ENCODE assay signal across 1 cellular context in the genomic region with DNA sequence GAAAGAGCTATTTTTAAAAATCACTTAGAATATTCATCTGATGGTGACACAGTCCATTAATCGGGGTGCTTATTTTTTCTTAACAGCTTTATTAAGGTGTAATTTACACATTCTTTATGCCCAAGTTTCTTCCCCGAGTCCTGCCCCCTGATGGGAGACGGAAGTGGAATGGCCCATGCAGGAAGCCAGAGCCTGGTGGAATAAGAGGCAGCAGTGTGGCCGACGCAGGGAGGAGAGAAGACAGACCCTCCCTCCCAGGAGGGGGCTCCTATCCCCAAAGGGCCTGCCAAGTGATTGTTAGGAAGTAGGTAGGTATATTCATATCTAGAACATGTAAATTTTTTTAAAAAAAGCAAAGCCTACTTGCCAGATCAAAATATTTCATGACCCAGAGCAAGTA.
TF ChIP-seq lines count a peak whose summit lies in the region.

No MANE protein-coding gene starts in this region.

TF ChIP-seq in WTC11, 78 proteins besides CTCF, POLR2A, EP300 and RAD21:
- TF ChIP-seq SP1 (CRISPR knock-in tag; conservative IDR thresholded peaks at IDR 0.05) = no peak
- TF ChIP-seq, protein P1, sequence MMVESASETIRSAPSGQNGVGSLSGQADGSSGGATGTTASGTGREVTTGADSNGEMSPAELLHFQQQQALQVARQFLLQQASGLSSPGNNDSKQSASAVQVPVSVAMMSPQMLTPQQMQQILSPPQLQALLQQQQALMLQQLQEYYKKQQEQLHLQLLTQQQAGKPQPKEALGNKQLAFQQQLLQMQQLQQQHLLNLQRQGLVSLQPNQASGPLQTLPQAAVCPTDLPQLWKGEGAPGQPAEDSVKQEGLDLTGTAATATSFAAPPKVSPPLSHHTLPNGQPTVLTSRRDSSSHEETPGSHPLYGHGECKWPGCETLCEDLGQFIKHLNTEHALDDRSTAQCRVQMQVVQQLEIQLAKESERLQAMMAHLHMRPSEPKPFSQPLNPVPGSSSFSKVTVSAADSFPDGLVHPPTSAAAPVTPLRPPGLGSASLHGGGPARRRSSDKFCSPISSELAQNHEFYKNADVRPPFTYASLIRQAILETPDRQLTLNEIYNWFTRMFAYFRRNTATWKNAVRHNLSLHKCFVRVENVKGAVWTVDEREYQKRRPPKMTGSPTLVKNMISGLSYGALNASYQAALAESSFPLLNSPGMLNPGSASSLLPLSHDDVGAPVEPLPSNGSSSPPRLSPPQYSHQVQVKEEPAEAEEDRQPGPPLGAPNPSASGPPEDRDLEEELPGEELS (CRISPR knock-in tag; IDR thresholded peaks at IDR 0.05) = no peak
- TF ChIP-seq, protein P2, sequence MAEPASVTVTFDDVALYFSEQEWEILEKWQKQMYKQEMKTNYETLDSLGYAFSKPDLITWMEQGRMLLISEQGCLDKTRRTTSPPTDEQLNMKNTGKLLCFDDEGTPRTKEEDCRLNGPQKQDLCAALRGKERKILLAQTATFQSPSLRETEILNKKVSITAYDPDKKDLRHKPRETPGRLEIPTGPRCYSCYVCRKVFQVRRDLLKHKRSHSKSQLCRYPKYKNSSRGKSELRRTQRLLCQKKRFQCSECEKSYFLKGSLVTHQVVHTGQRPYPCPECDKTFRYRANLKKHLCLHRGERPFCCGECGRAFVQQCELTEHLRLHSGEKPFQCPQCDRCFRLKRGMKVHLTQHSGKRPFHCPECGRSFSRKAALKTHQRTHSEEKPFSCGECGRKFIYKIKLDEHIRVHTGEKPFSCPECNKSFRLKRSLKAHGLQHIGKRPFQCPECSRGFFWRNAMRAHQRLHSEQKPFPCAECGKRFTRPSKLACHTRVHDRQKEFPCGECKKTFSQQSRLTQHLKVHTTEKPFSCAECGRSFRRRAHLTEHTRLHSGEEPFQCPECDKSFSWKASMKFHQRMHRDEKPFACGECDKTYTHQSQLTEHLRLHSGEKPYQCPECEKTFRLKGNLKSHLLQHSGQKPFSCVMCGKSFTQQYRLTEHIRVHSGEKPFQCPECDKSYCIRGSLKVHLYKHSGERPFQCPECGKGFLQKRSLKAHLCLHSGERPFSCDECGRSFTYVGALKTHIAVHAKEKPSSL (CRISPR knock-in tag; conservative IDR thresholded peaks at IDR 0.05) = no peak
- TF ChIP-seq ZNF396 (CRISPR knock-in tag; IDR thresholded peaks at IDR 0.05; ENCODE audit: borderline replicate concordance) = no peak
- TF ChIP-seq IRF2 (CRISPR knock-in tag; IDR thresholded peaks at IDR 0.05; ENCODE audit: borderline replicate concordance, low read depth) = no peak
- no peak for TF ChIP-seq MYBL2 (CRISPR knock-in tag; IDR thresholded peaks at IDR 0.05)
- TF ChIP-seq SMAD3 (CRISPR knock-in tag; IDR thresholded peaks at IDR 0.05; ENCODE audit: borderline replicate concordance) = no peak
- TF ChIP-seq RORB (CRISPR knock-in tag; IDR thresholded peaks at IDR 0.05) = no peak
- TF ChIP-seq, protein P3, sequence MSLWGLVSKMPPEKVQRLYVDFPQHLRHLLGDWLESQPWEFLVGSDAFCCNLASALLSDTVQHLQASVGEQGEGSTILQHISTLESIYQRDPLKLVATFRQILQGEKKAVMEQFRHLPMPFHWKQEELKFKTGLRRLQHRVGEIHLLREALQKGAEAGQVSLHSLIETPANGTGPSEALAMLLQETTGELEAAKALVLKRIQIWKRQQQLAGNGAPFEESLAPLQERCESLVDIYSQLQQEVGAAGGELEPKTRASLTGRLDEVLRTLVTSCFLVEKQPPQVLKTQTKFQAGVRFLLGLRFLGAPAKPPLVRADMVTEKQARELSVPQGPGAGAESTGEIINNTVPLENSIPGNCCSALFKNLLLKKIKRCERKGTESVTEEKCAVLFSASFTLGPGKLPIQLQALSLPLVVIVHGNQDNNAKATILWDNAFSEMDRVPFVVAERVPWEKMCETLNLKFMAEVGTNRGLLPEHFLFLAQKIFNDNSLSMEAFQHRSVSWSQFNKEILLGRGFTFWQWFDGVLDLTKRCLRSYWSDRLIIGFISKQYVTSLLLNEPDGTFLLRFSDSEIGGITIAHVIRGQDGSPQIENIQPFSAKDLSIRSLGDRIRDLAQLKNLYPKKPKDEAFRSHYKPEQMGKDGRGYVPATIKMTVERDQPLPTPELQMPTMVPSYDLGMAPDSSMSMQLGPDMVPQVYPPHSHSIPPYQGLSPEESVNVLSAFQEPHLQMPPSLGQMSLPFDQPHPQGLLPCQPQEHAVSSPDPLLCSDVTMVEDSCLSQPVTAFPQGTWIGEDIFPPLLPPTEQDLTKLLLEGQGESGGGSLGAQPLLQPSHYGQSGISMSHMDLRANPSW (CRISPR knock-in tag; conservative IDR thresholded peaks at IDR 0.05; ENCODE audit: low read depth) = no peak
- TF ChIP-seq SMAD4 (CRISPR knock-in tag; IDR thresholded peaks at IDR 0.05) = no peak
- no peak for TF ChIP-seq NFYB (CRISPR knock-in tag; conservative IDR thresholded peaks at IDR 0.05; ENCODE audit: low read depth)
- no peak for TF ChIP-seq NR1H2 (CRISPR knock-in tag; IDR thresholded peaks at IDR 0.05)
- TF ChIP-seq, protein P4, sequence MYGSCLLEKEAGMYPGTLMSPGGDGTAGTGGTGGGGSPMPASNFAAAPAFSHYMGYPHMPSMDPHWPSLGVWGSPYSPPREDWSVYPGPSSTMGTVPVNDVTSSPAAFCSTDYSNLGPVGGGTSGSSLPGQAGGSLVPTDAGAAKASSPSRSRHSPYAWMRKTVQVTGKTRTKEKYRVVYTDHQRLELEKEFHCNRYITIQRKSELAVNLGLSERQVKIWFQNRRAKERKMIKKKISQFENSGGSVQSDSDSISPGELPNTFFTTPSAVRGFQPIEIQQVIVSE (CRISPR knock-in tag; IDR thresholded peaks at IDR 0.05; ENCODE audit: borderline replicate concordance) = no peak
- TF ChIP-seq, protein P5, sequence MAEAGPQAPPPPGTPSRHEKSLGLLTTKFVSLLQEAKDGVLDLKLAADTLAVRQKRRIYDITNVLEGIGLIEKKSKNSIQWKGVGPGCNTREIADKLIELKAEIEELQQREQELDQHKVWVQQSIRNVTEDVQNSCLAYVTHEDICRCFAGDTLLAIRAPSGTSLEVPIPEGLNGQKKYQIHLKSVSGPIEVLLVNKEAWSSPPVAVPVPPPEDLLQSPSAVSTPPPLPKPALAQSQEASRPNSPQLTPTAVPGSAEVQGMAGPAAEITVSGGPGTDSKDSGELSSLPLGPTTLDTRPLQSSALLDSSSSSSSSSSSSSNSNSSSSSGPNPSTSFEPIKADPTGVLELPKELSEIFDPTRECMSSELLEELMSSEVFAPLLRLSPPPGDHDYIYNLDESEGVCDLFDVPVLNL (CRISPR knock-in tag; IDR thresholded peaks at IDR 0.05; ENCODE audit: borderline replicate concordance, low read depth) = no peak
- TF ChIP-seq, protein P6, sequence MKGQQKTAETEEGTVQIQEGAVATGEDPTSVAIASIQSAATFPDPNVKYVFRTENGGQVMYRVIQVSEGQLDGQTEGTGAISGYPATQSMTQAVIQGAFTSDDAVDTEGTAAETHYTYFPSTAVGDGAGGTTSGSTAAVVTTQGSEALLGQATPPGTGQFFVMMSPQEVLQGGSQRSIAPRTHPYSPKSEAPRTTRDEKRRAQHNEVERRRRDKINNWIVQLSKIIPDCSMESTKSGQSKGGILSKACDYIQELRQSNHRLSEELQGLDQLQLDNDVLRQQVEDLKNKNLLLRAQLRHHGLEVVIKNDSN (CRISPR knock-in tag; IDR thresholded peaks at IDR 0.05) = no peak
- TF ChIP-seq, protein P7, sequence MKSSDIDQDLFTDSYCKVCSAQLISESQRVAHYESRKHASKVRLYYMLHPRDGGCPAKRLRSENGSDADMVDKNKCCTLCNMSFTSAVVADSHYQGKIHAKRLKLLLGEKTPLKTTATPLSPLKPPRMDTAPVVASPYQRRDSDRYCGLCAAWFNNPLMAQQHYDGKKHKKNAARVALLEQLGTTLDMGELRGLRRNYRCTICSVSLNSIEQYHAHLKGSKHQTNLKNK (CRISPR knock-in tag; IDR thresholded peaks at IDR 0.05) = no peak
